In genomic region chr14:51431033-51431709, GRCh38 we compare ENCODE assay signal across 14 cellular contexts.
DNase-seq lines count a peak whose midpoint lies in the region; ATAC-seq and TF ChIP-seq lines count a peak whose summit lies in the region.
"Had no signal": no experiment of that assay in that cellular context is flagged by ENCODE, and none has a peak within 500 bp of the region (broad histone marks: within the 10 kb centered on the region; RNA-seq: fewer than 3 reads in every experiment).

No MANE protein-coding gene starts in this region.

- peak; percentile 34 for DNase-seq in kidney tubule cell (ENCODE audit: low spot score)
- no peak for DNase-seq in caudate nucleus (lab: John Stamatoyannopoulos, UW)
- DNase-seq in SKM-1 treated with dmso at 0.1 percent for 144 hours (lab: John Stamatoyannopoulos, UW; ENCODE audit: unreplicated experiment) = no peak
- no peak for DNase-seq in activated naive CD4-positive, alpha-beta T cell treated with anti-CD3 and anti-CD28 coated beads, Interleukin-2, amount 50 U/mL, for 16 hours
- DNase-seq in epidermal melanocyte (ENCODE audit: insufficient read length, low spot score) = no peak
- DNase-seq: activated CD4-positive, alpha-beta T cell treated with anti-CD3 and anti-CD28 coated beads, Interleukin-2, amount 50 U/mL, for 48 hours; activated naive CD8-positive, alpha-beta T cell treated with anti-CD3 and anti-CD28 coated beads, Interleukin-2, amount 50 U/mL, for 24 hours; islet precursor cell; NCI-H524 treated with DMSO at 0.1 percent for 48 hours had no signal

- ATAC-seq in GM18505 (IDR thresholded peaks at IDR 0.05; ENCODE audit: unreplicated experiment) (peak; percentile 39), GM21515 (IDR thresholded peaks at IDR 0.05; ENCODE audit: unreplicated experiment) (peak; percentile 50), HG03342 (IDR thresholded peaks at IDR 0.05; ENCODE audit: unreplicated experiment) (peak; percentile 50)
- ATAC-seq: activated naive CD8-positive, alpha-beta T cell treated with anti-CD3 and anti-CD28 coated beads, Interleukin-2, amount 50 U/mL, for 24 hours had no signal

- TF ChIP-seq POLR2A in GM18505 (IDR thresholded peaks at IDR 0.05; ENCODE audit: borderline replicate concordance, extremely low read depth, insufficient read depth, insufficient read length) = no peak

- H3K27ac ChIP-seq in caudate nucleus (ENCODE audit: low read depth, low read length) = no peak overlapping the region
- H3K27ac ChIP-seq: neutrophil, SK-N-MC had no signal
